In genomic region chr2:74471332-74472065, GRCh38 we compare ENCODE assay signal across 2 cellular contexts.
A peak's percentile ranks its signal among the peaks of the same experiment; 100 is the strongest.
TF ChIP-seq lines count a peak whose summit lies in the region.

No MANE protein-coding gene starts in this region.

TF ChIP-seq in A549, 52 proteins besides CTCF, POLR2A, EP300 and RAD21:
- TF ChIP-seq HOXA7 (CRISPR knock-in tag; IDR thresholded peaks at IDR 0.05) (0 out of 2 replicates have a peak, but pooled peaks have one; percentile 45), HDAC2 (IDR thresholded peaks at IDR 0.05) (no peak)

TF ChIP-seq in IMR-90, 13 proteins besides CTCF, POLR2A, EP300 and RAD21:
- no peak for TF ChIP-seq USF2 (IDR thresholded peaks at IDR 0.05; ENCODE audit: low read depth, low read length)
- no peak for TF ChIP-seq SMC3 (IDR thresholded peaks at IDR 0.05; ENCODE audit: low read depth, low read length)
- no peak for TF ChIP-seq RCOR1 (IDR thresholded peaks at IDR 0.05; ENCODE audit: insufficient replicate concordance, low read length)
- no peak for TF ChIP-seq CHD1 (IDR thresholded peaks at IDR 0.05; ENCODE audit: low read depth, low read length)
- TF ChIP-seq NFE2L2 (IDR thresholded peaks at IDR 0.05; ENCODE audit: low read depth, low read length) = no peak
